8 cellular contexts compared by ENCODE assay signal in the genomic region with DNA sequence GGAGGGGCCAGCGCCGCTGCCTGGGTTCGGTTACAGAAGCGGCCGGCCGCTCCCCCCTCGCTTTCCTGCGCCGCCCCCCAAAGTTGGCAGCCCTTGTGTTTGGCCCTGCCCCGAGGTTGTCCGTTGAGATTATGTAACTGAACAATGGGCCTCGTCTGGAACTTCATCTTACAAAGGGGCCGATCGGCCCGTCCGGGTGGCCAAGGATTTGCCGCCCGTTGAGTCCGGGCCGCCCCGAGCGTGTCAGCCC. TPM values are rescaled to one million over a fixed set of nuclear protein-coding genes. Genes with fewer than 3 reads are reported as not detected.
A peak's percentile ranks its signal among the peaks of the same experiment; 100 is the strongest.
DNase-seq lines count a peak whose midpoint lies in the region; ATAC-seq and TF ChIP-seq lines count a peak whose summit lies in the region.

No MANE protein-coding gene starts in this region.

- H3K9me3 ChIP-seq in SJSA1 (replicated peaks), result no peaks in the 10 kb centered on the region
- no peaks in the 10 kb centered on the region for H3K9me3 ChIP-seq in endocrine pancreas (ENCODE audit: control insufficient read depth, low read length)

- peaks cover 4% of the 10 kb centered on the region for H3K27me3 Mint-ChIP-seq in nephron (ENCODE audit: low read depth)

- H3K9ac ChIP-seq in endocrine pancreas (ENCODE audit: control insufficient read depth, insufficient read depth, low read length), result peak overlapping the region; percentile 94

- TF ChIP-seq CTCF in GM12875 (IDR thresholded peaks at IDR 0.05; ENCODE audit: borderline replicate concordance, insufficient read depth, low read depth, low read length) (no peak), nephron (IDR thresholded peaks at IDR 0.05; ENCODE audit: unreplicated experiment in 3 of 3) (no peak)

- H3K36me3 ChIP-seq in SJSA1 (peaks cover 52% of the 10 kb centered on the region), endocrine pancreas (ENCODE audit: control insufficient read depth, insufficient read depth, low read length) (no peaks in the 10 kb centered on the region)

- H3K27ac Mint-ChIP-seq in nephron, result peak overlapping the region; percentile 92 to 93 (median 92)

- no peaks in the 10 kb centered on the region for H3K27me3 ChIP-seq in SJSA1 (replicated peaks)
- H3K27me3 ChIP-seq in endocrine pancreas (ENCODE audit: control insufficient read depth, insufficient read depth, low read length), result no peaks in the 10 kb centered on the region

- peak overlapping the region; percentile 90 to 96 (median 91) for H3K4me3 Mint-ChIP-seq in nephron

- H3K4me1 Mint-ChIP-seq in nephron, result peaks cover 59% of the 10 kb centered on the region

- peak overlapping the region; percentile 91 for H3K27ac ChIP-seq in SJSA1

- peaks cover 30% of the 10 kb centered on the region for H3K36me3 Mint-ChIP-seq in nephron (ENCODE audit: low read depth)

- peaks cover 13% of the 10 kb centered on the region for H3K4me1 ChIP-seq in SJSA1 (replicated peaks)
- peaks cover 19% of the 10 kb centered on the region for H3K4me1 ChIP-seq in endocrine pancreas (ENCODE audit: control insufficient read depth, insufficient read depth, low read length)

- H3K4me3 ChIP-seq in GM12875 (ENCODE audit: low read depth, low read length), result peak overlapping the region; percentile 91
- peak overlapping the region; percentile 93 for H3K4me3 ChIP-seq in SJSA1
- H3K4me3 ChIP-seq in endocrine pancreas (ENCODE audit: control insufficient read depth, insufficient read depth, low read length), result no peak overlapping the region

- H3K9me3 Mint-ChIP-seq in nephron, result no peaks in the 10 kb centered on the region

- ATAC-seq in GM21381 (IDR thresholded peaks at IDR 0.05; ENCODE audit: unreplicated experiment), result no peak
- ATAC-seq in HG02970 (IDR thresholded peaks at IDR 0.05; ENCODE audit: low FRiP score, unreplicated experiment), result no peak

- no peak for DNase-seq in SJSA1 (ENCODE audit: low read depth in 1 of 2, low spot score in 2 of 2)
- DNase-seq in HK-2 (ENCODE audit: unreplicated experiment), result no peak
- DNase-seq in NOMO-1 (lab: John Stamatoyannopoulos, UW; ENCODE audit: unreplicated experiment in 2 of 2), result no peak

RNA-seq across cellular contexts. Expression of gene WEE1, which starts 1.0 kb away (rescaled TPM):
- 36.1 and 44.3 TPM in 2 replicates for total RNA-seq in SJSA1 (2014; rRNA removed; shearing (Covaris generic))
